18 cellular contexts compared by ENCODE assay signal in the genomic region with DNA sequence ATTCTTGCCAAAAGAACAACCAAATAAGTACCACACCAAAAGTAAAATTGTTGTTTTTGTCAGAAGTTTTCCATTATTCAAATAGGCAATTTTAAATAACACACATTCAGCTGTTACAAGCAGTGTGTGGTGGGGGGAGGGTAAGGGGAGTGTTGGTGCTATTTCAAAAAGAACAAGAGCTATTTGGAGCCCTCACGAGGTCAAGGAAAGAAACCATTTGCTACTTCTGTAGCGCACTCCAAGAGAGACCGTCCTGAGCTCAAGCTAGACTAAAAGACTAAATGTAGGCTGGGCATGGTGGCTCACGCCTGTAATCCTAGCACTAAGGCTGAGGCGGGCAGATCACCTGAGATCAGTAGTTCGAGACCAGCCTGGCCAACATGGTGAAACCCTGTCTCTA. TPM values are rescaled to one million over a fixed set of nuclear protein-coding genes. Genes with fewer than 3 reads are reported as not detected.
DNase-seq lines count a peak whose midpoint lies in the region; ATAC-seq and TF ChIP-seq lines count a peak whose summit lies in the region.
"Had no signal": no experiment of that assay in that cellular context is flagged by ENCODE, and none has a peak within 500 bp of the region (broad histone marks: within the 10 kb centered on the region; RNA-seq: fewer than 3 reads in every experiment).

No MANE protein-coding gene starts in this region.

- no peak overlapping the region for H3K4me3 ChIP-seq in choroid plexus epithelial cell (ENCODE audit: low read depth, low read length)
- H3K4me3 ChIP-seq: A549, PC-9 had no signal

- ATAC-seq in HG03139 (IDR thresholded peaks at IDR 0.05; ENCODE audit: unreplicated experiment) (no peak), GM19467 (IDR thresholded peaks at IDR 0.05; ENCODE audit: unreplicated experiment) (no peak)
- ATAC-seq: A549 had no signal

- DNase-seq in ELF-1 (ENCODE audit: low read depth, low spot score): peak; percentile 44
- DNase-seq in HT1080 (ENCODE audit: low read depth): peak; percentile 33
- peak; percentile 36 for DNase-seq in choroid plexus epithelial cell (ENCODE audit: low read depth)
- DNase-seq in left kidney (ENCODE audit: low read depth, low spot score): peak; percentile 36
- no peak for DNase-seq in amniotic stem cell (lab: John Stamatoyannopoulos, UW)
- DNase-seq in stimulated activated CD4-positive, alpha-beta T cell treated with anti-CD3 and anti-CD28 coated beads, Interleukin-4, amount 100 ng/mL, for 24 hours: no peak
- DNase-seq: C1 segment of cervical spinal cord, DND-41, Kasumi-1, MM.1S, NCI-H1092 treated with DMSO at 0.1 percent for 48 hours, NCI-H2081 treated with DMSO at 0.1 percent for 48 hours, NCI-H510A, NCI-H82, PC-9 had no signal

- TF ChIP-seq CTCF in choroid plexus epithelial cell (conservative IDR thresholded peaks at IDR 0.05; ENCODE audit: low read depth, low read length): no peak

RNA-seq across cellular contexts. Expression of a gene that starts 21.2 kb away (rescaled TPM):
- 138 and 157 TPM in 2 replicates for total RNA-seq in HT1080 (2014; rRNA removed; shearing (Covaris generic))
- polyA plus RNA-seq in HT1080 (2015; cell fraction: cytosol; rRNA removed): 206 and 267 TPM in 2 replicates
- 287 and 324 TPM in 2 replicates for polyA plus RNA-seq in HT1080 (2015; cell fraction: nucleus; rRNA removed)

Comparison
In these comparisons a context has a peak if more than half of its experiments do, and no peak if none do; other contexts are left out.
1. DNase-seq: peak in ELF-1 (single experiment), HT1080 (single experiment), choroid plexus epithelial cell (single experiment) and left kidney (single experiment); none in amniotic stem cell (single experiment) and stimulated activated CD4-positive, alpha-beta T cell treated with anti-CD3 and anti-CD28 coated beads, Interleukin-4, amount 100 ng/mL, for 24 hours (single experiment).